Comparison of ENCODE assay signal across 8 cellular contexts in genomic region chrX:19889582-19890342, GRCh38. TPM values are rescaled to one million over a fixed set of nuclear protein-coding genes. Genes with fewer than 3 reads are reported as not detected.
A peak's percentile ranks its signal among the peaks of the same experiment; 100 is the strongest.
DNase-seq lines count a peak whose midpoint lies in the region; ATAC-seq and TF ChIP-seq lines count a peak whose summit lies in the region.

No MANE protein-coding gene starts in this region.

- H3K4me3 ChIP-seq in fibroblast of pulmonary artery (replicated peaks; ENCODE audit: low read depth, low read length) = no peak overlapping the region

- intact Hi-C loops in left ventricle myocardium superior (cut with micrococcal nuclease) = loop anchor here (5.0 to 10.0 kb wide), 3 partner anchors 145 to 505 kb away; no protein-coding TSS in a partner anchor

- DNase-seq in 8988T (peak; percentile 37), fibroblast of pulmonary artery (ENCODE audit: low read depth) (peak; percentile 77), NCI-H2081 treated with DMSO at 0.1 percent for 48 hours (lab: John Stamatoyannopoulos, UW) (no peak), left ventricle myocardium superior (no peak)
- peak; percentile 57 to 61 for DNase-seq in activated CD4-positive, alpha-beta T cell treated with anti-CD3 and anti-CD28 coated beads for 4 hours

- no peak for TF ChIP-seq CTCF in fibroblast of pulmonary artery (IDR thresholded peaks at IDR 0.05; ENCODE audit: low read length, missing control alignments)

- peak; percentile 68 for ATAC-seq in GM18511 (IDR thresholded peaks at IDR 0.05; ENCODE audit: unreplicated experiment)
- ATAC-seq in HG03571 (IDR thresholded peaks at IDR 0.05; ENCODE audit: unreplicated experiment) = peak; percentile 46
- ATAC-seq in GM19324 (IDR thresholded peaks at IDR 0.05; ENCODE audit: low FRiP score, unreplicated experiment) = no peak
- ATAC-seq in left ventricle myocardium superior = no peak

RNA-seq across cellular contexts. Expression of gene SH3KBP1, which starts 2.4 kb away (rescaled TPM):
- total RNA-seq in left ventricle myocardium superior = 73.4 TPM

Comparison
In these comparisons a context has a peak if more than half of its experiments do, and no peak if none do; other contexts are left out.
1. DNase-seq: peak in 8988T (single experiment), activated CD4-positive, alpha-beta T cell treated with anti-CD3 and anti-CD28 coated beads for 4 hours (2 of 2) and fibroblast of pulmonary artery (single experiment); none in NCI-H2081 treated with DMSO at 0.1 percent for 48 hours (single experiment) and left ventricle myocardium superior (single experiment).
2. ATAC-seq: peak in GM18511 (single experiment) and HG03571 (single experiment); none in GM19324 (single experiment) and left ventricle myocardium superior (single experiment).